ENCODE assay signal across 11 cellular contexts in the genomic region with DNA sequence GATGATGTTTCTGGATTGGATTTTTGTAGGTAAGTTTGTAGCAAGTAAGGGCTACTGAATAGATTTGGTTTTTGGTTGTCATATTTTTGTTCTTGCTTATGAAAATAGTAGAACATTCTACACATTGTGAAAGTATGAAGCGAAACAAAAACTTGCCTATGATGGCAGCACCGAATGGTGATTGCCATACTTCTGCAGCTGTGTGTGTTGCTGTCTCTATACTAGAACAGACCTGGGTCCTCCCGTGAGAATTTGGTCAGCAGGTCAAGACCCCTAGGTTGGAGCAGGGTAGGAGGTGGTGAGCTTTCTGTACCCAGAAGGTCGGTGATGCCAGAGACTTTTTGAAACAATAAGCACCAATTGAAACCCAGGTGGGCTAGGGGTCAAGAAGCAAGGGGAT.
DNase-seq lines count a peak whose midpoint lies in the region; ATAC-seq and TF ChIP-seq lines count a peak whose summit lies in the region.
"Had no signal": no experiment of that assay in that cellular context is flagged by ENCODE, and none has a peak within 500 bp of the region (broad histone marks: within the 10 kb centered on the region; RNA-seq: fewer than 3 reads in every experiment).

No MANE protein-coding gene starts in this region.

- H3K36me3 ChIP-seq in breast epithelium, result no peaks in the 10 kb centered on the region
- H3K36me3 ChIP-seq: right atrium auricular region had no signal

- TF ChIP-seq POLR2A in lower leg skin (IDR thresholded peaks at IDR 0.05), result no peak
- no peak for TF ChIP-seq POLR2A in breast epithelium (IDR thresholded peaks at IDR 0.05)

- 93 to 94% methylated on average over 4 of the region's 4 CpGs for WGBS in lower leg skin, 2 donors

- TF ChIP-seq CTCF in lower leg skin (IDR thresholded peaks at IDR 0.05) (no peak), breast epithelium (IDR thresholded peaks at IDR 0.05) (no peak)

- no peak for DNase-seq in sciatic nerve (ENCODE audit: low spot score)
- no peak for DNase-seq in lower leg skin (ENCODE audit: low spot score in 2 of 2)
- no peak for DNase-seq in breast epithelium (ENCODE audit: low spot score in 2 of 2)
- DNase-seq in activated CD4-positive, CD25-positive, alpha-beta regulatory T cell treated with anti-CD3 and anti-CD28 coated beads, Interleukin-2, amount 50 U/mL, for 72 hours, result no peak
- DNase-seq in globus pallidus (ENCODE audit: low spot score), result no peak
- DNase-seq: Kasumi-1, T-helper 2 cell had no signal

- intact Hi-C loops in sciatic nerve (cut with DNase I) (no loop called here), lower leg skin (cut with DNase I; ENCODE audit: low total_unique reads) (no loop called here), breast epithelium (cut with DNase I; ENCODE audit: low total_unique reads) (no loop called here)

- H3K27me3 ChIP-seq in breast epithelium, result no peaks in the 10 kb centered on the region
- H3K27me3 ChIP-seq: right atrium auricular region had no signal

- H3K4me1 ChIP-seq in breast epithelium, result no peaks in the 10 kb centered on the region
- H3K4me1 ChIP-seq: right atrium auricular region had no signal

- peak; percentile 84 for ATAC-seq in GM18907 (IDR thresholded peaks at IDR 0.05; ENCODE audit: unreplicated experiment)
- peak; percentile 86 for ATAC-seq in GM21529 (IDR thresholded peaks at IDR 0.05; ENCODE audit: unreplicated experiment)
- ATAC-seq in HG03095 (IDR thresholded peaks at IDR 0.05; ENCODE audit: unreplicated experiment), result peak; percentile 85
- ATAC-seq in sciatic nerve, result peak; percentile 22

- no peaks in the 10 kb centered on the region for H3K9me3 ChIP-seq in breast epithelium
- H3K9me3 ChIP-seq: right atrium auricular region had no signal

- no peak overlapping the region for H3K27ac ChIP-seq in breast epithelium
- H3K27ac ChIP-seq: right atrium auricular region had no signal

- H3K4me3 ChIP-seq in lower leg skin (ENCODE audit: low read depth, poor library complexity, severe bottlenecking) (no peak overlapping the region), breast epithelium (no peak overlapping the region)
- H3K4me3 ChIP-seq: right atrium auricular region had no signal

Comparison
In these comparisons a context has a peak if more than half of its experiments do, and no peak if none do; other contexts are left out.
1. ATAC-seq: peak in every context shown above with its lines; median percentile 86 in GM21529; 85 in HG03095; 84 in GM18907; 22 in sciatic nerve.